ENCODE assay signal across 8 cellular contexts in the genomic region with DNA sequence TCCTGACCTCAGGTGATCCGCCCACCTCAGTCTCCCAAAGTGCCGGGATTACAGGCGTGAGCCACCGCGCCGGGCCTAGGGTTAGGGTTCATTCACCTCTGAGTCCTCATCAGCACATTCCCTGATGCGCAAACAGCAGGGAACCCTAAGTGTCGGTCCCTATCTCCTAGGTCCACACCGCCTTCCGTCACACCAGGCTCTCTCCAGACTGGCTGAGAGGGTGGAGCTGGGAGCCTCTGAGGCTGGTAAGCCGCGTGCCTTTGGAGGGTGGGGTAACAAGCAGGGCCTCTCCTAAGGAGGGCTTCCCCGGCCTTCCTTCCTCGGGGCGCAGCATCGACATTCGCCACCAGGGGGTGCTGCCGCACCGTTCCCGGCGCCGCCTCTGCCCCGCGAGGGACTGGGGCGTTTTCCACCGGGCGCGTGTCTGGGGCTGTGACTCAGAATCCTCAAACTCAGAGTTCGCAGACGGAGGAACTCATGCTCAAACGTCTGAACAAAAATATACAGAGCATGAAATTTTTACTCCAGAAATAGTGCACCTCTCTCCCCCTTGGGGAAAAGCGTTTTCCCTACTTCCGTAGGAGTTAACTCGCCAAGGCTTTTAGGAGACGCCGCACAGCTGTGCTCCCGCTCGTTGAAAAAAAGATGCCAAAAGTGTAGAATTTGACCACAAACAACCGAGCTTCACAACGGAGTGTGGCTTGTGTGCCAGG.
DNase-seq lines count a peak whose midpoint lies in the region; ATAC-seq and TF ChIP-seq lines count a peak whose summit lies in the region.

No MANE protein-coding gene starts in this region.

- no peak overlapping the region for H3K27ac ChIP-seq in 22Rv1

- H3K4me1 Mint-ChIP-seq in activated CD4-positive, alpha-beta T cell treated with anti-CD3 and anti-CD28 coated beads, Interleukin-2, amount 10 ng/mL, durations not matched to agents 24 days and 14 days: peaks cover 4% of the 10 kb centered on the region

- no peak overlapping the region for H3K27ac Mint-ChIP-seq in activated CD4-positive, alpha-beta T cell treated with anti-CD3 and anti-CD28 coated beads, Interleukin-2, amount 10 ng/mL, durations not matched to agents 24 days and 14 days

- peak; percentile 87 for ATAC-seq in HG02973 (IDR thresholded peaks at IDR 0.05; ENCODE audit: unreplicated experiment)
- ATAC-seq in left lobe of liver: peak; percentile 96

- peak overlapping the region; percentile 55 for H3K4me3 Mint-ChIP-seq in activated CD4-positive, alpha-beta T cell treated with anti-CD3 and anti-CD28 coated beads, Interleukin-2, amount 10 ng/mL, durations not matched to agents 24 days and 14 days

- TF ChIP-seq CTCF in 22Rv1 (IDR thresholded peaks at IDR 0.05) (peak; percentile 96), GM13977 (IDR thresholded peaks at IDR 0.05; ENCODE audit: extremely low read depth, insufficient read depth, missing control alignments) (peak; percentile 98)

- H3K9me3 Mint-ChIP-seq in activated CD4-positive, alpha-beta T cell treated with anti-CD3 and anti-CD28 coated beads, Interleukin-2, amount 10 ng/mL, durations not matched to agents 24 days and 14 days: no peaks in the 10 kb centered on the region

- peaks cover 19% of the 10 kb centered on the region for H3K27me3 Mint-ChIP-seq in activated CD4-positive, alpha-beta T cell treated with anti-CD3 and anti-CD28 coated beads, Interleukin-2, amount 10 ng/mL, durations not matched to agents 24 days and 14 days

- DNase-seq in GM13977 (ENCODE audit: low spot score) (peak; percentile 88), NCI-H460 (ENCODE audit: extremely low read depth, low read depth) (peak; percentile 78), dedifferentiated amniotic fluid mesenchymal stem cell (ENCODE audit: extremely low spot score) (peak; percentile 90), left lobe of liver (ENCODE audit: low spot score) (peak; percentile 81)
- peak; percentile 94 for DNase-seq in activated CD4-positive, alpha-beta T cell treated with anti-CD3 and anti-CD28 coated beads, Interleukin-2, amount 10 ng/mL, durations not matched to agents 24 days and 14 days
- DNase-seq in stimulated activated CD4-positive, alpha-beta T cell treated with anti-CD3 and anti-CD28 coated beads, Interleukin-2, amount 100 ng/mL, for 24 hours: peak; percentile 88 to 90

- no peaks in the 10 kb centered on the region for H3K36me3 Mint-ChIP-seq in activated CD4-positive, alpha-beta T cell treated with anti-CD3 and anti-CD28 coated beads, Interleukin-2, amount 10 ng/mL, durations not matched to agents 24 days and 14 days (ENCODE audit: low read depth)

- intact Hi-C loops in activated CD4-positive, alpha-beta T cell treated with anti-CD3 and anti-CD28 coated beads, Interleukin-2, amount 10 ng/mL, durations not matched to agents 24 days and 14 days (cut with micrococcal nuclease): loop anchor here (2.0 to 5.0 kb wide), 3 partner anchors 228 to 415 kb away; a partner anchor contains a TSS

- in situ Hi-C loops in GM13977 (cut with MboI; ENCODE audit: low pct_unique_long_range_greater_than_20kb, low sequenced_read_pairs, unreplicated experiment): loop anchor here (25.0 kb wide), 1 partner anchor 280 kb away; no protein-coding TSS in a partner anchor
